ENCODE assay signal across 16 cellular contexts in genomic region chr2:230694241-230694640, GRCh38. TPM values are rescaled to one million over a fixed set of nuclear protein-coding genes. Genes with fewer than 3 reads are reported as not detected.
A peak's percentile ranks its signal among the peaks of the same experiment; 100 is the strongest.
DNase-seq lines count a peak whose midpoint lies in the region; ATAC-seq, FAIRE-seq and TF ChIP-seq lines count a peak whose summit lies in the region.
"Had no signal": no experiment of that assay in that cellular context is flagged by ENCODE, and none has a peak within 500 bp of the region (broad histone marks: within the 10 kb centered on the region; RNA-seq: fewer than 3 reads in every experiment).

No MANE protein-coding gene starts in this region.

- TF ChIP-seq CTCF in vagina (IDR thresholded peaks at IDR 0.05): no peak

- peak overlapping the region; percentile 32 for H3K27ac Mint-ChIP-seq in T-helper 17 cell
- H3K27ac Mint-ChIP-seq: nephron progenitor cell had no signal

- no peaks in the 10 kb centered on the region for H3K36me3 Mint-ChIP-seq in T-helper 17 cell (ENCODE audit: low read depth)

- no peaks in the 10 kb centered on the region for H3K4me1 ChIP-seq in vagina

- H3K9me3 ChIP-seq in T-helper 17 cell (ENCODE audit: control insufficient read depth, low read length, poor library complexity, severe bottlenecking) (no peaks in the 10 kb centered on the region), vagina (no peaks in the 10 kb centered on the region)
- H3K9me3 ChIP-seq: BLaER1 treated with 17β-estradiol and CSF1 and Interleukin-3, amounts not matched to agents 10 nM and 100 nM had no signal

- ATAC-seq in GM21423 (IDR thresholded peaks at IDR 0.05; ENCODE audit: unreplicated experiment) (peak; percentile 63), T-helper 17 cell (peak; percentile 61), left colon (peak; percentile 95), HG03457 (IDR thresholded peaks at IDR 0.05; ENCODE audit: unreplicated experiment) (no peak)

- H3K27ac ChIP-seq in vagina: no peak overlapping the region
- H3K27ac ChIP-seq: BLaER1 treated with 17β-estradiol and CSF1 and Interleukin-3, amounts not matched to agents 10 nM and 100 nM; skin epidermis had no signal

- TF ChIP-seq POLR2A in GM12891 (IDR thresholded peaks at IDR 0.05; ENCODE audit: low read depth, low read length) (no peak), vagina (IDR thresholded peaks at IDR 0.05) (no peak)

- intact Hi-C loops in left colon (cut with DNase I, micrococcal nuclease): no loop called here
- intact Hi-C loops in posterior vena cava (cut with DNase I): no loop called here
- intact Hi-C loops in vagina (cut with DNase I): no loop called here

- H3K27me3 ChIP-seq in vagina: no peaks in the 10 kb centered on the region
- H3K27me3 ChIP-seq: BLaER1 treated with 17β-estradiol and CSF1 and Interleukin-3, amounts not matched to agents 10 nM and 100 nM had no signal

- peaks cover 9% of the 10 kb centered on the region for H3K4me1 Mint-ChIP-seq in T-helper 17 cell

- no peak overlapping the region for H3K4me3 ChIP-seq in vagina
- H3K4me3 ChIP-seq: BLaER1 treated with 17β-estradiol and CSF1 and Interleukin-3, amounts not matched to agents 10 nM and 100 nM; skin epidermis had no signal

- H3K4me3 Mint-ChIP-seq in T-helper 17 cell: no peak overlapping the region
- H3K4me3 Mint-ChIP-seq: nephron progenitor cell had no signal

- no peaks in the 10 kb centered on the region for H3K36me3 ChIP-seq in vagina
- H3K36me3 ChIP-seq: BLaER1 treated with 17β-estradiol and CSF1 and Interleukin-3, amounts not matched to agents 10 nM and 100 nM had no signal

- peak; percentile 76 for FAIRE-seq in GM12891 (lab: Jason Lieb, UNC)

- no peak for DNase-seq in GM12891 (ENCODE audit: insufficient read length, low spot score)
- no peak for DNase-seq in T-helper 17 cell
- DNase-seq in left colon: peak; percentile 40 to 68
- DNase-seq in posterior vena cava (ENCODE audit: low spot score): no peak
- DNase-seq in NCI-H146 treated with DMSO at 0.1 percent for 48 hours (lab: John Stamatoyannopoulos, UW; ENCODE audit: unreplicated experiment): no peak
- DNase-seq in vagina (ENCODE audit: extremely low spot score in 2 of 2): no peak
- DNase-seq: activated effector memory CD4-positive, alpha-beta T cell treated with Interleukin-2 at 50 U/mL for 16 hours; cortex of kidney; foreskin fibroblast; NCI-H345; nephron progenitor cell; T-helper 9 cell had no signal

- no peaks in the 10 kb centered on the region for H3K27me3 Mint-ChIP-seq in T-helper 17 cell

TF ChIP-seq in GM12891, 5 proteins besides CTCF, POLR2A, EP300 and RAD21:
- TF ChIP-seq POLR2AphosphoS5 (IDR thresholded peaks at IDR 0.05; ENCODE audit: low read depth, low read length): no peak
- TF ChIP-seq SPI1 (IDR thresholded peaks at IDR 0.05; ENCODE audit: low read depth, low read length): no peak
- TF ChIP-seq PAX5 (IDR thresholded peaks at IDR 0.05; ENCODE audit: insufficient read depth, low read length, severe bottlenecking): no peak

RNA-seq across cellular contexts. Expression of gene CAB39, which starts 18.4 kb away (rescaled TPM):
- polyA plus RNA-seq in GM12891 (2012; ENCODE audit: low read depth, missing spikeins): 40.5 TPM
- total RNA-seq in T-helper 17 cell (10 to 100 TPM; 82.3 to 89.8 TPM), left colon (100 to 1,000 TPM; 116 to 143 TPM), posterior vena cava (10 to 100 TPM; 62.3 to 76.0 TPM), vagina (59.4 TPM)

Comparison
In these comparisons a context has a peak if more than half of its experiments do, and no peak if none do; other contexts are left out.
1. DNase-seq: peak in left colon (2 of 2); none in GM12891 (single experiment), T-helper 17 cell (0 of 3), posterior vena cava (single experiment), NCI-H146 treated with DMSO at 0.1 percent for 48 hours (single experiment) and vagina (0 of 2).